Comparison of ENCODE assay signal across 8 cellular contexts in genomic region chr17:39867084-39867890, GRCh38.
DNase-seq lines count a peak whose midpoint lies in the region; ATAC-seq lines count a peak whose summit lies in the region.

No MANE protein-coding gene starts in this region.

- peak; percentile 69 for DNase-seq in activated T-helper 9 cell treated with anti-CD3 and anti-CD28 coated beads, Interleukin-2, amount 50 U/mL, for 16 hours (ENCODE audit: low read depth)
- DNase-seq in stimulated activated CD8-positive, alpha-beta memory T cell treated with anti-CD3 and anti-CD28 coated beads, Interleukin-7, amount 100 ng/mL, for 24 hours (ENCODE audit: low read depth): peak; percentile 14
- DNase-seq in NCI-H1930 (lab: John Stamatoyannopoulos, UW) (no peak), NCI-H2227 (lab: John Stamatoyannopoulos, UW; ENCODE audit: unreplicated experiment) (no peak), NCI-H2196 (lab: John Stamatoyannopoulos, UW; ENCODE audit: unreplicated experiment) (no peak), NCI-H1694 (lab: John Stamatoyannopoulos, UW) (no peak)

- ATAC-seq in GM19397 (IDR thresholded peaks at IDR 0.05; ENCODE audit: unreplicated experiment) (peak; percentile 43), HG03439 (IDR thresholded peaks at IDR 0.05; ENCODE audit: unreplicated experiment) (peak; percentile 51)

Comparison
In these comparisons a context has a peak if more than half of its experiments do, and no peak if none do; other contexts are left out.
1. DNase-seq: peak in activated T-helper 9 cell treated with anti-CD3 and anti-CD28 coated beads, Interleukin-2, amount 50 U/mL, for 16 hours (single experiment) and stimulated activated CD8-positive, alpha-beta memory T cell treated with anti-CD3 and anti-CD28 coated beads, Interleukin-7, amount 100 ng/mL, for 24 hours (single experiment); none in NCI-H1930 (0 of 2), NCI-H2227 (single experiment), NCI-H2196 (single experiment) and NCI-H1694 (single experiment).